14 cellular contexts compared by ENCODE assay signal in the genomic region with DNA sequence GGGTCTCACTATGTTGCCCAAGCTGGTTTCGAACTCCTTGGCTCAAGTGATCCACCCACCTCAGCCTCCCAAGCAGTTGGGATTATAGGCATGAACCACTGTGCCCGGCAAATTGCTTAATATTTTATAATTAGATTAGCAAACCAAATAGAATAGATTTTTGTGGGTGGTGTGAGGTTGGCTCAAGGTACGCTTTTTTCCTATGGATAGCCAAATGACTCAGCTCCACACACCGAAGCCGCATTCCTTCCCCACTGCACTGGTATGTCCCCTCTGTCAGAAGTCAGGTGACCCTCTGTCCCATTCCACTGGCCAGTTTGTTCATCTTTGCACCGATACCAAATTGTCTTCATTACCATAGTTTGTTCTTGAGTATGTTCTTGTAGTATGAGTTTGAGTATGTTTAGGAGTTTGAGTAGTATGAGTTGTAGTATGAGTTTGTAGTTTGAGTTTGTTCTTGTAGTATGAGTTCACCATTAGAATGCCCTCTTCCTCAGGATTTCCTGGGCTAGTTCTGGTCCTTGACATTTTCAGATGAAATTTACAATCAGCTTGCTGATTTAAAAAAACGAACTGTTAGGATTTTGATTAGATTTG. TPM values are rescaled to one million over a fixed set of nuclear protein-coding genes. Genes with fewer than 3 reads are reported as not detected.
DNase-seq lines count a peak whose midpoint lies in the region; ATAC-seq and TF ChIP-seq lines count a peak whose summit lies in the region.
"Had no signal": no experiment of that assay in that cellular context is flagged by ENCODE, and none has a peak within 500 bp of the region (broad histone marks: within the 10 kb centered on the region; RNA-seq: fewer than 3 reads in every experiment).

No MANE protein-coding gene starts in this region.

- H3K79me2 ChIP-seq in PC-9 (ENCODE audit: low read depth), result no peaks in the 10 kb centered on the region

- DNase-seq in PC-9 (peak; percentile 61 to 95), dermis microvascular lymphatic vessel endothelial cell (ENCODE audit: low read depth in 2 of 2) (peak; percentile 83 to 88), mesothelial cell of epicardium (ENCODE audit: low spot score in 2 of 2, unreplicated experiment in 2 of 2) (no peak), right cardiac atrium (no peak), sigmoid colon (no peak)
- DNase-seq in activated CD4-positive, alpha-beta T cell treated with anti-CD3 and anti-CD28 coated beads for 4 hours, result no peak
- DNase-seq: effector CD4-positive, alpha-beta T cell; heart right ventricle; NCI-H345; nucleus accumbens had no signal

- H3K9ac ChIP-seq in BLaER1 treated with 17β-estradiol and CSF1 and Interleukin-3, amounts not matched to agents 10 nM and 100 nM, result no peak overlapping the region

- intact Hi-C loops in PC-9 (cut with micrococcal nuclease; ENCODE audit: unreplicated experiment), result loop anchor here (10.0 kb wide), 1 partner anchor 104 kb away; no protein-coding TSS in a partner anchor
- intact Hi-C loops in right cardiac atrium (cut with DNase I), result loop anchor here in 1 of 4 donors (5.0 kb wide), 1 partner anchor 42 kb away; no protein-coding TSS in a partner anchor
- intact Hi-C loops in sigmoid colon (cut with DNase I), result no loop called here

- H3F3A ChIP-seq in PC-9 (ENCODE audit: insufficient read depth, low read depth), result peaks cover 68% of the 10 kb centered on the region

- H3K27me3 Mint-ChIP-seq in mesothelial cell of epicardium (ENCODE audit: low read depth), result no peaks in the 10 kb centered on the region
- H3K27me3 Mint-ChIP-seq: activated naive CD8-positive, alpha-beta T cell had no signal

- 82% methylated on average over 7 of the region's 7 CpGs for WGBS in right cardiac atrium
- 88 to 91% methylated on average over 7 of the region's 7 CpGs for WGBS in sigmoid colon, 2 donors

- TF ChIP-seq EP300 in sigmoid colon (IDR thresholded peaks at IDR 0.05), result no peak

- H3K36me3 Mint-ChIP-seq in mesothelial cell of epicardium, result no peaks in the 10 kb centered on the region
- H3K36me3 Mint-ChIP-seq: activated naive CD8-positive, alpha-beta T cell had no signal

- H3K4me3 ChIP-seq in BLaER1 treated with 17β-estradiol and CSF1 and Interleukin-3, amounts not matched to agents 10 nM and 100 nM, result no peak overlapping the region
- no peak overlapping the region for H3K4me3 ChIP-seq in PC-9
- H3K4me3 ChIP-seq in right cardiac atrium (ENCODE audit: low read length), result no peak overlapping the region
- H3K4me3 ChIP-seq in sigmoid colon, result no peak overlapping the region
- H3K4me3 ChIP-seq: heart right ventricle had no signal

- no peaks in the 10 kb centered on the region for H4K20me1 ChIP-seq in BLaER1 treated with 17β-estradiol and CSF1 and Interleukin-3, amounts not matched to agents 10 nM and 100 nM
- H4K20me1 ChIP-seq in PC-9 (ENCODE audit: insufficient read depth), result no peaks in the 10 kb centered on the region

- no peaks in the 10 kb centered on the region for H3K9me2 ChIP-seq in PC-9 (ENCODE audit: insufficient read depth)

- H3K9me3 Mint-ChIP-seq in mesothelial cell of epicardium, result peaks cover 19% of the 10 kb centered on the region

- peak overlapping the region in 4 of 11 experiments; percentile 0 to 19 (median 9); a peak in 1 of 22 replicates for H3K27ac ChIP-seq in BLaER1 treated with 17β-estradiol and CSF1 and Interleukin-3, amounts not matched to agents 10 nM and 100 nM
- H3K27ac ChIP-seq in PC-9 (peak overlapping the region; percentile 97), right cardiac atrium (ENCODE audit: low read length) (no peak overlapping the region), sigmoid colon (no peak overlapping the region)
- H3K27ac ChIP-seq: C4-2B, heart right ventricle had no signal

- peak overlapping the region; percentile 16 for H3K27ac Mint-ChIP-seq in mesothelial cell of epicardium
- H3K27ac Mint-ChIP-seq: activated naive CD8-positive, alpha-beta T cell had no signal

- peaks cover 23% of the 10 kb centered on the region for H3K4me1 Mint-ChIP-seq in mesothelial cell of epicardium

- H3K4me3 Mint-ChIP-seq in mesothelial cell of epicardium, result no peak overlapping the region
- H3K4me3 Mint-ChIP-seq: activated naive CD8-positive, alpha-beta T cell had no signal

- H2AFZ ChIP-seq in PC-9, result no peak overlapping the region

- ATAC-seq in GM18505 (IDR thresholded peaks at IDR 0.05; ENCODE audit: unreplicated experiment) (no peak), right cardiac atrium (no peak)
- ATAC-seq: heart right ventricle had no signal

- peaks cover 25 to 95% (median 67%) of the 10 kb centered on the region in 10 experiments for H3K4me1 ChIP-seq in BLaER1 treated with 17β-estradiol and CSF1 and Interleukin-3, amounts not matched to agents 10 nM and 100 nM
- H3K4me1 ChIP-seq in PC-9 (replicated peaks; ENCODE audit: insufficient read depth) (peaks cover 70% of the 10 kb centered on the region), right cardiac atrium (ENCODE audit: control insufficient read depth, insufficient read depth, low read length) (peaks cover under 1% of the 10 kb centered on the region), sigmoid colon (peaks cover 0 to 9% (median 0%) of the 10 kb centered on the region in 4 donors)

- H3K9me3 ChIP-seq in BLaER1 treated with 17β-estradiol and CSF1 and Interleukin-3, amounts not matched to agents 10 nM and 100 nM (replicated peaks in 1 of 11), result peaks cover 0 to 20% (median 16%) of the 10 kb centered on the region in 11 experiments; a peak in 17 of 22 replicates
- H3K9me3 ChIP-seq in PC-9 (ENCODE audit: insufficient read depth, low read depth) (0 out of 2 replicates have a peak, but pooled peaks cover 3% of the 10 kb centered on the region), right cardiac atrium (ENCODE audit: control insufficient read depth, low read length) (no peaks in the 10 kb centered on the region), sigmoid colon (no peaks in the 10 kb centered on the region)

- POLR2A ChIA-PET in PC-9 (lab: Charles Lee; ENCODE audit: unreplicated experiment), result interaction anchor here (0.6 kb wide), 1 partner anchor 215 kb away, joined by 3 read pairs; no protein-coding TSS in a partner anchor

- peaks cover 0 to 6% (median 0%) of the 10 kb centered on the region in 11 experiments; a peak in 1 of 22 replicates for H3K36me3 ChIP-seq in BLaER1 treated with 17β-estradiol and CSF1 and Interleukin-3, amounts not matched to agents 10 nM and 100 nM
- no peaks in the 10 kb centered on the region for H3K36me3 ChIP-seq in PC-9 (ENCODE audit: low read depth)
- H3K36me3 ChIP-seq in sigmoid colon, result no peaks in the 10 kb centered on the region
- H3K36me3 ChIP-seq: heart right ventricle had no signal

- H3K4me2 ChIP-seq in BLaER1 treated with 17β-estradiol and CSF1 and Interleukin-3, amounts not matched to agents 10 nM and 100 nM, result peak overlapping the region in 7 of 11 experiments; percentile 2 to 51 (median 16); a peak in 9 of 22 replicates
- peak overlapping the region; percentile 53 for H3K4me2 ChIP-seq in PC-9

- no peaks in the 10 kb centered on the region for H3K27me3 ChIP-seq in BLaER1 treated with 17β-estradiol and CSF1 and Interleukin-3, amounts not matched to agents 10 nM and 100 nM
- no peaks in the 10 kb centered on the region for H3K27me3 ChIP-seq in PC-9 (ENCODE audit: insufficient read depth, low read depth)
- H3K27me3 ChIP-seq in right cardiac atrium (ENCODE audit: control insufficient read depth, insufficient read depth), result no peaks in the 10 kb centered on the region
- H3K27me3 ChIP-seq in sigmoid colon, result no peaks in the 10 kb centered on the region
- H3K27me3 ChIP-seq: heart right ventricle had no signal

- CTCF ChIA-PET in PC-9 (lab: Charles Lee), result interaction anchor here (1.2 kb wide), 1 partner anchor 44 kb away, joined by 4 read pairs; no protein-coding TSS in a partner anchor

- no TSS peak for BruUV-seq in PC-9 (replicated peaks; lab: Mats Ljungman, UMichigan)

- TF ChIP-seq POLR2A in GM18505 (IDR thresholded peaks at IDR 0.05; ENCODE audit: borderline replicate concordance, extremely low read depth, insufficient read depth, insufficient read length) (no peak), sigmoid colon (IDR thresholded peaks at IDR 0.05) (no peak)

- TF ChIP-seq CTCF in PC-9 (conservative IDR thresholded peaks at IDR 0.05) (no peak), mesothelial cell of epicardium (IDR thresholded peaks at IDR 0.05; ENCODE audit: unreplicated experiment) (no peak), sigmoid colon (IDR thresholded peaks at IDR 0.05) (no peak)

RNA-seq across cellular contexts. Expression of a gene that starts 19.4 kb away (rescaled TPM):
- 5.5 and 5.7 TPM in 2 replicates for total RNA-seq in PC-9 (2021)
- 0.26 and 0.63 TPM in 2 replicates for total RNA-seq in dermis microvascular lymphatic vessel endothelial cell
- total RNA-seq in mesothelial cell of epicardium, result 0.91 to 1.4 TPM (median 1.2 TPM) in 3 replicates
- total RNA-seq in right cardiac atrium, result 1 to 10 TPM; 6.2 to 7.4 (median 7.3) TPM
- polyA plus RNA-seq in right cardiac atrium, result 6.7 TPM
- 1 to 10 TPM; 1.2 to 8.6 (median 3.8) TPM for total RNA-seq in sigmoid colon
- polyA plus RNA-seq in sigmoid colon, result 1 to 10 TPM in 1 of 3 donors, not detected in 2; 2.6 TPM

RNA-seq across cellular contexts. Expression of a gene that starts 44.2 kb away (rescaled TPM):
- not detected in 2 replicates for total RNA-seq in PC-9 (2021)
- total RNA-seq in dermis microvascular lymphatic vessel endothelial cell, result 8.5 and 9.2 TPM in 2 replicates
- 2.9 to 4.1 TPM (median 3.6 TPM) in 3 replicates for total RNA-seq in mesothelial cell of epicardium
- 10 to 100 TPM; 30.2 to 61.0 (median 45.1) TPM for total RNA-seq in right cardiac atrium
- polyA plus RNA-seq in right cardiac atrium, result 46.3 TPM
- 10 to 100 TPM; 15.3 to 35.2 (median 24.5) TPM for total RNA-seq in sigmoid colon
- polyA plus RNA-seq in sigmoid colon, result 10 to 100 TPM in 1 of 3 donors, 1 to 10 TPM in 2; 2.8 to 26.2 (median 4.8) TPM

Comparison
In these comparisons a context has a peak if more than half of its experiments do, and no peak if none do; other contexts are left out.
1. DNase-seq: peak in PC-9 (2 of 2) and dermis microvascular lymphatic vessel endothelial cell (2 of 2); none in mesothelial cell of epicardium (0 of 2), activated CD4-positive, alpha-beta T cell treated with anti-CD3 and anti-CD28 coated beads for 4 hours (0 of 2), right cardiac atrium (0 of 3) and sigmoid colon (single experiment).